In genomic region chr10:114542373-114542772, GRCh38 we compare ENCODE assay signal across 16 cellular contexts.
DNase-seq lines count a peak whose midpoint lies in the region; ATAC-seq and TF ChIP-seq lines count a peak whose summit lies in the region.
"Had no signal": no experiment of that assay in that cellular context is flagged by ENCODE, and none has a peak within 500 bp of the region (broad histone marks: within the 10 kb centered on the region; RNA-seq: fewer than 3 reads in every experiment).

No MANE protein-coding gene starts in this region.

- no peak for ATAC-seq in activated CD8-positive, alpha-beta memory T cell treated with anti-CD3 and anti-CD28 coated beads, Interleukin-2, amount 10 ng/mL, durations not matched to agents 7 days and 5 days
- no peak for ATAC-seq in activated naive CD8-positive, alpha-beta T cell treated with anti-CD3 and anti-CD28 coated beads, Interleukin-2, amount 50 U/mL, for 24 hours
- no peak for ATAC-seq in stimulated activated memory B cell treated with anti-CD40 and anti-IgM and Interleukin-4, amounts not matched to agents 10 μg/mL and 1 μg/mL and 100 μg/mL, for 72 hours
- ATAC-seq in HG03460 (IDR thresholded peaks at IDR 0.05; ENCODE audit: unreplicated experiment) (no peak), GM21825 (IDR thresholded peaks at IDR 0.05; ENCODE audit: unreplicated experiment) (no peak)
- ATAC-seq: left lobe of liver had no signal

- no peak for DNase-seq in activated CD8-positive, alpha-beta memory T cell treated with anti-CD3 and anti-CD28 coated beads, Interleukin-2, amount 10 ng/mL, durations not matched to agents 7 days and 5 days
- DNase-seq in activated CD8-positive, alpha-beta memory T cell treated with anti-CD3 and anti-CD28 coated beads, Interleukin-2, amount 50 U/mL, for 48 hours = no peak
- no peak for DNase-seq in activated naive CD8-positive, alpha-beta T cell treated with anti-CD3 and anti-CD28 coated beads, Interleukin-2, amount 50 U/mL, for 24 hours
- no peak for DNase-seq in NCI-H2196 treated with DMSO at 0.1 percent for 48 hours (lab: John Stamatoyannopoulos, UW; ENCODE audit: unreplicated experiment)
- DNase-seq: ACHN, COR-L47, NCI-H2081, NCI-H526, PC-9, small intestine had no signal

- no peaks in the 10 kb centered on the region for H3K27me3 Mint-ChIP-seq in activated CD8-positive, alpha-beta memory T cell treated with anti-CD3 and anti-CD28 coated beads, Interleukin-2, amount 10 ng/mL, durations not matched to agents 7 days and 5 days
- no peaks in the 10 kb centered on the region for H3K27me3 Mint-ChIP-seq in activated naive CD8-positive, alpha-beta T cell treated with anti-CD3 and anti-CD28 coated beads, Interleukin-2, amount 50 U/mL, for 24 hours
- no peaks in the 10 kb centered on the region for H3K27me3 Mint-ChIP-seq in stimulated activated memory B cell treated with anti-CD40 and anti-IgM and Interleukin-4, amounts not matched to agents 10 μg/mL and 1 μg/mL and 100 μg/mL, for 72 hours

- peaks cover 3% of the 10 kb centered on the region for H3K36me3 Mint-ChIP-seq in activated CD8-positive, alpha-beta memory T cell treated with anti-CD3 and anti-CD28 coated beads, Interleukin-2, amount 10 ng/mL, durations not matched to agents 7 days and 5 days
- H3K36me3 Mint-ChIP-seq in activated naive CD8-positive, alpha-beta T cell treated with anti-CD3 and anti-CD28 coated beads, Interleukin-2, amount 50 U/mL, for 24 hours (ENCODE audit: low read depth) = no peaks in the 10 kb centered on the region
- H3K36me3 Mint-ChIP-seq in stimulated activated memory B cell treated with anti-CD40 and anti-IgM and Interleukin-4, amounts not matched to agents 10 μg/mL and 1 μg/mL and 100 μg/mL, for 72 hours = no peaks in the 10 kb centered on the region

- no peaks in the 10 kb centered on the region for H3K9me3 ChIP-seq in HEK293 (ENCODE audit: control insufficient read depth, insufficient read depth, low read depth, low read length)

- peak overlapping the region; percentile 100 for H3K27ac Mint-ChIP-seq in activated CD8-positive, alpha-beta memory T cell treated with anti-CD3 and anti-CD28 coated beads, Interleukin-2, amount 10 ng/mL, durations not matched to agents 7 days and 5 days
- peak overlapping the region; percentile 92 for H3K27ac Mint-ChIP-seq in activated naive CD8-positive, alpha-beta T cell treated with anti-CD3 and anti-CD28 coated beads, Interleukin-2, amount 50 U/mL, for 24 hours
- H3K27ac Mint-ChIP-seq in stimulated activated memory B cell treated with anti-CD40 and anti-IgM and Interleukin-4, amounts not matched to agents 10 μg/mL and 1 μg/mL and 100 μg/mL, for 72 hours = peak overlapping the region; percentile 40

- POLR2A ChIA-PET in HEK293 (lab: Yijun Ruan, JAX) = no interaction called here

- no peaks in the 10 kb centered on the region for H3K36me3 ChIP-seq in HEK293 (ENCODE audit: control insufficient read depth in 2 of 2, insufficient read depth in 1 of 2, low read length in 2 of 2)

- no peak overlapping the region for H3K27ac ChIP-seq in HEK293 (ENCODE audit: extremely low read depth, low read depth, low read length)
- H3K27ac ChIP-seq: parathyroid adenoma, PC-9 had no signal

- no peak for TF ChIP-seq CTCF in HEK293 (tag by site-specific recombination; IDR thresholded peaks at IDR 0.05)

- H3K4me3 ChIP-seq in HEK293 (ENCODE audit: low read depth, low read length) = no peak overlapping the region
- H3K4me3 ChIP-seq: PC-9 had no signal

- no peaks in the 10 kb centered on the region for H3K4me1 ChIP-seq in HEK293 (ENCODE audit: control insufficient read depth, insufficient read depth, low read length)
- H3K4me1 ChIP-seq: parathyroid adenoma had no signal

- no peaks in the 10 kb centered on the region for H3K9me3 Mint-ChIP-seq in activated CD8-positive, alpha-beta memory T cell treated with anti-CD3 and anti-CD28 coated beads, Interleukin-2, amount 10 ng/mL, durations not matched to agents 7 days and 5 days (ENCODE audit: low read depth)
- H3K9me3 Mint-ChIP-seq in activated naive CD8-positive, alpha-beta T cell treated with anti-CD3 and anti-CD28 coated beads, Interleukin-2, amount 50 U/mL, for 24 hours = no peaks in the 10 kb centered on the region
- H3K9me3 Mint-ChIP-seq in stimulated activated memory B cell treated with anti-CD40 and anti-IgM and Interleukin-4, amounts not matched to agents 10 μg/mL and 1 μg/mL and 100 μg/mL, for 72 hours = no peaks in the 10 kb centered on the region

- CTCF ChIA-PET in activated CD8-positive, alpha-beta memory T cell treated with anti-CD3 and anti-CD28 coated beads, Interleukin-2, amount 10 ng/mL, durations not matched to agents 7 days and 5 days (lab: Charles Lee) = interaction anchor here (0.7 to 7.7 kb wide), 7 partner anchors 11 to 239 kb away, joined by 3 to 80 read pairs (median 10); no protein-coding TSS in a partner anchor
- CTCF ChIA-PET in HEK293 (lab: Yijun Ruan, JAX) = no interaction called here

- peaks cover 86% of the 10 kb centered on the region for H3K4me1 Mint-ChIP-seq in activated CD8-positive, alpha-beta memory T cell treated with anti-CD3 and anti-CD28 coated beads, Interleukin-2, amount 10 ng/mL, durations not matched to agents 7 days and 5 days
- peaks cover 98% of the 10 kb centered on the region for H3K4me1 Mint-ChIP-seq in activated naive CD8-positive, alpha-beta T cell treated with anti-CD3 and anti-CD28 coated beads, Interleukin-2, amount 50 U/mL, for 24 hours
- peaks cover 62% of the 10 kb centered on the region for H3K4me1 Mint-ChIP-seq in stimulated activated memory B cell treated with anti-CD40 and anti-IgM and Interleukin-4, amounts not matched to agents 10 μg/mL and 1 μg/mL and 100 μg/mL, for 72 hours

- H3K4me3 Mint-ChIP-seq in activated CD8-positive, alpha-beta memory T cell treated with anti-CD3 and anti-CD28 coated beads, Interleukin-2, amount 10 ng/mL, durations not matched to agents 7 days and 5 days = peak overlapping the region; percentile 40
- H3K4me3 Mint-ChIP-seq in activated naive CD8-positive, alpha-beta T cell treated with anti-CD3 and anti-CD28 coated beads, Interleukin-2, amount 50 U/mL, for 24 hours = peak overlapping the region; percentile 51
- no peak overlapping the region for H3K4me3 Mint-ChIP-seq in stimulated activated memory B cell treated with anti-CD40 and anti-IgM and Interleukin-4, amounts not matched to agents 10 μg/mL and 1 μg/mL and 100 μg/mL, for 72 hours

TF ChIP-seq in HEK293, 187 proteins besides CTCF, POLR2A, EP300 and RAD21:
- TF ChIP-seq ZNF513 (tag by site-specific recombination; IDR thresholded peaks at IDR 0.05) = peak; percentile 85
- peak; percentile 61; the same call in 1 of the 2 replicates for TF ChIP-seq SCRT1 (tag by site-specific recombination; IDR thresholded peaks at IDR 0.05; ENCODE audit: borderline replicate concordance)
- no peak for TF ChIP-seq SP7 (tag by site-specific recombination; IDR thresholded peaks at IDR 0.05)
- TF ChIP-seq SCRT2 (tag by site-specific recombination; IDR thresholded peaks at IDR 0.05) = peak; percentile 71
- peak; percentile 67 for TF ChIP-seq ZNF366 (tag by site-specific recombination; conservative IDR thresholded peaks at IDR 0.05)
- TF ChIP-seq ZNF501 (tag by site-specific recombination; IDR thresholded peaks at IDR 0.05) = no peak
- no peak for TF ChIP-seq ZBTB17 (tag by site-specific recombination; IDR thresholded peaks at IDR 0.05)
- no peak for TF ChIP-seq TSHZ1 (tag by site-specific recombination; IDR thresholded peaks at IDR 0.05; ENCODE audit: borderline replicate concordance)

Comparison
In these comparisons a context has a peak if more than half of its experiments do, and no peak if none do; other contexts are left out.
1. H3K27ac Mint-ChIP-seq: peak in every context shown above with its lines; median percentile 100 in activated CD8-positive, alpha-beta memory T cell treated with anti-CD3 and anti-CD28 coated beads, Interleukin-2, amount 10 ng/mL, durations not matched to agents 7 days and 5 days; 92 in activated naive CD8-positive, alpha-beta T cell treated with anti-CD3 and anti-CD28 coated beads, Interleukin-2, amount 50 U/mL, for 24 hours; 40 in stimulated activated memory B cell treated with anti-CD40 and anti-IgM and Interleukin-4, amounts not matched to agents 10 μg/mL and 1 μg/mL and 100 μg/mL, for 72 hours.